In the genomic region with DNA sequence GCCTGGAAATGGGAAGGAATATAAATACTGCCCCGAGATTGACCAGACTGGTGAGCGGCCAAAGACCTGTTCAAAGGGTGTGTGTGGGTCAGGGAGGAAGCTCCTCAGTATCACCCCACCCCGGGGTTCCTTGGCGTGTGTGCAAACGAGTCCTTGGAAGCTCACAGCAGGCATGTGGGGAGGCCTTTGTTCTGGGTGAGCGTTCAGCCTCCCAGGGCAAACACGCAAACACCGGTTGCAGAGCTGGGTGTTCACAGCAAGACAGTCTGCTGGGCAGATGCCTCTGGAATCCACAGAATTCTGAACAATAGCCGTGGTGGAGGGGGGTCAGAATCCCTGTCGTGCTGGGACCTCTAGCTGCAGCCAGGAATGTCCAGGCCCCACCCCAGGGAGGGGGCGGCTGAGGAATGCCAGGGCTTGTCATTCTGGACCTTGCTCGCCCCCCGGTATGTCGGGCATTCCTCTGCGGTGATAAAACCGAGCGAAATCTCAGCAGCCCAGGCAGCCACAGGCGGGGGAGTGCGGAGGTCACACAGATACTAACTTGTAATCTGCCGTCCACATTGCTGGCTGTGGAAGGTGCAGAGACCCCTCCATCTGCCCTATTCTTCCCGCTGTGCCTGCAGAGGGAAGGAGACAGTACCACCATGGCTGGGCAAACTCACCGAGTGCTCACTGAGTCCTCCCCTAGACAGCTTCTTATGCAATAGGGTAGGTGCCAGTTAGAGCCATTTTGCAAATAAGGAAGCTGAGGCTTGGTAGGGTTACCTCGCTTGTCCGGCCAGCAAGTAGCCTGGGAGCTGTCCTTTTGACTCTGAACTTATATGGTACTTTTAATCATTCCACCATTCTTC, we compare ENCODE assay signal across 8 cellular contexts. TPM values are rescaled to one million over a fixed set of nuclear protein-coding genes. Genes with fewer than 3 reads are reported as not detected.
DNase-seq lines count a peak whose midpoint lies in the region; ATAC-seq and TF ChIP-seq lines count a peak whose summit lies in the region.
"Not testable (repeated sequence)": the region's sequence is repeated elsewhere in the genome, so short reads cannot be mapped to it uniquely, and the experiment has no call there.

No MANE protein-coding gene starts in this region.

- not testable (repeated sequence) for H3K79me1 ChIP-seq in neuronal stem cell (ENCODE audit: low read depth, low read length)

- peak overlapping the region; percentile 27 for H3K23ac ChIP-seq in neuronal stem cell (ENCODE audit: low read depth, low read length, poor library complexity)

- peak; percentile 99 for TF ChIP-seq EP300 in Ishikawa (IDR thresholded peaks at IDR 0.05; ENCODE audit: borderline replicate concordance)

- POLR2A ChIA-PET in PC-3 (lab: Charles Lee; ENCODE audit: unreplicated experiment), result not testable (repeated sequence)
- POLR2A ChIA-PET in activated CD4-positive, alpha-beta memory T cell treated with anti-CD3 and anti-CD28 coated beads for 36 hours (lab: Charles Lee), result interaction anchor here (1.8 to 7.5 kb wide), 4 partner anchors 21 to 105 kb away, joined by 9 to 103 read pairs (median 26); partner anchors contain the start of gene KLHDC4

- not testable (repeated sequence) for H3K4me3 ChIP-seq in PC-3 (ENCODE audit: low read length); breast epithelium; neuronal stem cell (ENCODE audit: low read length in 2 of 2); upper lobe of right lung
- H3K4me3 ChIP-seq in iPS-15b (ENCODE audit: low read depth, low read length), result peak overlapping the region; percentile 18

- peak overlapping the region; percentile 100 for H3K27ac Mint-ChIP-seq in activated CD4-positive, alpha-beta memory T cell treated with anti-CD3 and anti-CD28 coated beads for 36 hours

- H3K4me1 ChIP-seq in PC-3 (ENCODE audit: insufficient read depth, low read length); breast epithelium: not testable (repeated sequence)
- H3K4me1 ChIP-seq in iPS-15b (ENCODE audit: control insufficient read depth, insufficient read depth, low read length) (peaks cover 18% of the 10 kb centered on the region), neuronal stem cell (ENCODE audit: control insufficient read depth in 2 of 2, insufficient read depth in 1 of 2, low read depth in 1 of 2, low read length in 2 of 2) (peaks cover 0 to 13% of the 10 kb centered on the region in 2 donors), upper lobe of right lung (peaks cover 20% of the 10 kb centered on the region)

- intact Hi-C loops in PC-3 (cut with micrococcal nuclease), result loop anchor here (1.0 to 2.0 kb wide), 2 partner anchors 20 to 93 kb away; no protein-coding TSS in a partner anchor
- intact Hi-C loops in activated CD4-positive, alpha-beta memory T cell treated with anti-CD3 and anti-CD28 coated beads for 36 hours (cut with micrococcal nuclease), result loop anchor here (1.0 to 10.0 kb wide), 6 partner anchors 20 to 584 kb away; partner anchors contain the start of genes FBXO31, ZCCHC14 and ZFPM1
- intact Hi-C loops in breast epithelium (cut with DNase I; ENCODE audit: low total_unique reads), result not testable (repeated sequence)
- intact Hi-C loops in upper lobe of right lung (cut with DNase I), result loop anchor here (5.0 kb wide), 1 partner anchor 93 kb away; no protein-coding TSS in a partner anchor

- not testable (repeated sequence) for H3K27ac ChIP-seq in PC-3 (ENCODE audit: low read length)
- H3K27ac ChIP-seq in breast epithelium (peak overlapping the region; percentile 32 to 54), neuronal stem cell (replicated peaks; ENCODE audit: low read length) (peak overlapping the region; percentile 71), upper lobe of right lung (peak overlapping the region; percentile 63)

- H3K14ac ChIP-seq in neuronal stem cell (ENCODE audit: low read length), result not testable (repeated sequence)

- not testable (repeated sequence) for ATAC-seq in PC-3, upper lobe of right lung

- in situ Hi-C loops in Caki2 (cut with HindIII; ENCODE audit: low pct_unique_long_range_greater_than_20kb, low sequenced_read_pairs), result not testable (repeated sequence)

- H3K4ac ChIP-seq in neuronal stem cell (ENCODE audit: low read length), result not testable (repeated sequence)

- CTCF ChIA-PET in PC-3 (lab: Charles Lee), result interaction anchor here (0.5 to 4.9 kb wide), 6 partner anchors 21 to 512 kb away, joined by 3 to 42 read pairs (median 4); partner anchors contain the start of gene ZNF469
- CTCF ChIA-PET in activated CD4-positive, alpha-beta memory T cell treated with anti-CD3 and anti-CD28 coated beads for 36 hours (lab: Charles Lee), result interaction anchor here (0.7 to 15.0 kb wide), 25 partner anchors 9 to 318 kb away, joined by 3 to 275 read pairs (median 6); partner anchors contain the start of gene KLHDC4

- H3K36me3 ChIP-seq in PC-3 (ENCODE audit: low read depth, low read length); breast epithelium; iPS-15b (ENCODE audit: control insufficient read depth, insufficient read depth, low read length); neuronal stem cell (replicated peaks in 1 of 2; ENCODE audit: control insufficient read depth in 2 of 2, insufficient read depth in 2 of 2, low read length in 2 of 2); upper lobe of right lung: not testable (repeated sequence)

- H2AK5ac ChIP-seq in neuronal stem cell (ENCODE audit: low read depth, low read length), result not testable (repeated sequence)

- H2BK5ac ChIP-seq in neuronal stem cell (ENCODE audit: low read length), result not testable (repeated sequence)

- not testable (repeated sequence) for H2BK12ac ChIP-seq in neuronal stem cell (ENCODE audit: low read length)

- not testable (repeated sequence) for TF ChIP-seq RAD21 in Ishikawa (IDR thresholded peaks at IDR 0.05; ENCODE audit: low read depth)

- peaks cover 56% of the 10 kb centered on the region for H3K4me1 Mint-ChIP-seq in activated CD4-positive, alpha-beta memory T cell treated with anti-CD3 and anti-CD28 coated beads for 36 hours (ENCODE audit: low read depth)

- H3K27me3 ChIP-seq in PC-3 (ENCODE audit: low read length); breast epithelium; upper lobe of right lung: not testable (repeated sequence)
- H3K27me3 ChIP-seq in iPS-15b (ENCODE audit: control insufficient read depth, insufficient read depth, low read length) (peaks cover 23% of the 10 kb centered on the region), neuronal stem cell (ENCODE audit: control insufficient read depth in 3 of 3, insufficient read depth in 3 of 3, low read depth in 1 of 3, low read length in 3 of 3) (peaks cover 0 to 17% (median 13%) of the 10 kb centered on the region in 3 experiments)

- H4K91ac ChIP-seq in neuronal stem cell (ENCODE audit: low read depth, low read length, poor library complexity), result not testable (repeated sequence)

- H2AFZ ChIP-seq in PC-3 (ENCODE audit: low read length), result not testable (repeated sequence)
- peak overlapping the region; percentile 10 for H2AFZ ChIP-seq in neuronal stem cell (ENCODE audit: low read length)

- BruUV-seq in PC-3 (replicated peaks; lab: Mats Ljungman, UMichigan), result not testable (repeated sequence)

- peaks cover 14% of the 10 kb centered on the region; the same call in 1 of the 2 replicates for H4K20me1 ChIP-seq in PC-3 (ENCODE audit: low read length)

- H3K27me3 Mint-ChIP-seq in activated CD4-positive, alpha-beta memory T cell treated with anti-CD3 and anti-CD28 coated beads for 36 hours, result not testable (repeated sequence)

- H3K18ac ChIP-seq in neuronal stem cell (ENCODE audit: low read length), result peak overlapping the region; percentile 80

- not testable (repeated sequence) for H3K9me3 ChIP-seq in PC-3 (ENCODE audit: low read length); breast epithelium; iPS-15b (ENCODE audit: control insufficient read depth, insufficient read depth, low read length); neuronal stem cell (replicated peaks in 1 of 2; ENCODE audit: control insufficient read depth in 2 of 2, insufficient read depth in 1 of 2, low read depth in 1 of 2, low read length in 2 of 2); upper lobe of right lung

- H3K9ac ChIP-seq in PC-3 (ENCODE audit: low read length); iPS-15b (ENCODE audit: low read depth, low read length): not testable (repeated sequence)
- peak overlapping the region; percentile 21 for H3K9ac ChIP-seq in neuronal stem cell (ENCODE audit: low read depth, low read length, poor library complexity)

- not testable (repeated sequence) for H3K4me2 ChIP-seq in PC-3 (ENCODE audit: low read length); neuronal stem cell (ENCODE audit: insufficient read depth, low read length, poor library complexity, severe bottlenecking)

- WGBS in neuronal stem cell (ENCODE audit: extremely low coverage in 2 of 2, insufficient read length in 2 of 2, insufficient replicate concordance in 1 of 2), 2 donors, result no CpG with 5 or more reads among the region's 24 CpGs

- peaks cover 34% of the 10 kb centered on the region for H3K36me3 Mint-ChIP-seq in activated CD4-positive, alpha-beta memory T cell treated with anti-CD3 and anti-CD28 coated beads for 36 hours

- DNase-seq in Caki2 (ENCODE audit: low read depth) (peak; percentile 91), PC-3 (peak; percentile 27), neuronal stem cell (ENCODE audit: low spot score) (peak; percentile 76)
- DNase-seq in activated CD4-positive, alpha-beta memory T cell treated with anti-CD3 and anti-CD28 coated beads for 36 hours; breast epithelium (ENCODE audit: low spot score in 2 of 2); upper lobe of right lung: not testable (repeated sequence)

- not testable (repeated sequence) for H2BK15ac ChIP-seq in neuronal stem cell (ENCODE audit: low read length)

- H3K79me2 ChIP-seq in PC-3 (ENCODE audit: low read length), result peaks cover 36% of the 10 kb centered on the region

- H3K9me2 ChIP-seq in PC-3 (replicated peaks; ENCODE audit: low read length), result not testable (repeated sequence)

- not testable (repeated sequence) for H3K9me3 Mint-ChIP-seq in activated CD4-positive, alpha-beta memory T cell treated with anti-CD3 and anti-CD28 coated beads for 36 hours

- not testable (repeated sequence) for H2BK120ac ChIP-seq in neuronal stem cell (ENCODE audit: low read depth, low read length)

- peak overlapping the region; percentile 35 for H3K4me3 Mint-ChIP-seq in activated CD4-positive, alpha-beta memory T cell treated with anti-CD3 and anti-CD28 coated beads for 36 hours

- TF ChIP-seq CTCF in PC-3 (conservative IDR thresholded peaks at IDR 0.05; ENCODE audit: low read depth, low read length); breast epithelium (IDR thresholded peaks at IDR 0.05); upper lobe of right lung (IDR thresholded peaks at IDR 0.05): not testable (repeated sequence)

- TF ChIP-seq POLR2A in breast epithelium (IDR thresholded peaks at IDR 0.05), result not testable (repeated sequence)

- H4K8ac ChIP-seq in neuronal stem cell (ENCODE audit: low read depth, low read length), result not testable (repeated sequence)

- not testable (repeated sequence) for H3F3A ChIP-seq in PC-3 (ENCODE audit: low read length, unreplicated experiment)

RNA-seq across cellular contexts. Expression of gene SLC7A5, which starts 1.3 kb away (rescaled TPM):
- total RNA-seq in Caki2 (2014; rRNA removed; shearing (Covaris generic); ENCODE audit: low replicate concordance), result 81.4 and 81.7 TPM in 2 replicates
- total RNA-seq in PC-3 (2014; rRNA removed) (93.2 and 118 TPM in 2 replicates), breast epithelium (1 to 10 TPM in 2 of 3 donors, under 1 TPM in 1; 0.48 to 7.3 (median 5.9) TPM), upper lobe of right lung (13.5 TPM)
- total RNA-seq in activated CD4-positive, alpha-beta memory T cell treated with anti-CD3 and anti-CD28 coated beads for 36 hours, result 100 to 1,000 TPM; 262 TPM
- 18.4 TPM for polyA plus RNA-seq in neuronal stem cell (2013, experiment 1 of 2)
- 18.6 TPM for polyA plus RNA-seq in neuronal stem cell (2013, experiment 2 of 2)
